30 cellular contexts compared by ENCODE assay signal in genomic region chr3:171439996-171440395, GRCh38.
"Had no signal": no experiment of that assay in that cellular context is flagged by ENCODE, and none has a peak within 500 bp of the region (broad histone marks: within the 10 kb centered on the region; RNA-seq: fewer than 3 reads in every experiment).

No MANE protein-coding gene starts in this region.

- H3K4me1 Mint-ChIP-seq: naive B cell had no signal

- H2AFZ ChIP-seq: parathyroid adenoma had no signal

- H3K27ac ChIP-seq: body of pancreas, cardiac muscle cell, coronary artery, dorsolateral prefrontal cortex, left ventricle myocardium inferior, parathyroid adenoma, psoas muscle, suprapubic skin, tibial artery, upper lobe of right lung, WERI-Rb-1 had no signal

- H3K4me2 ChIP-seq: smooth muscle cell had no signal

- H3K9ac ChIP-seq: parathyroid adenoma had no signal

- H3K9me3 Mint-ChIP-seq: activated CD4-positive, alpha-beta memory T cell treated with anti-CD3 and anti-CD28 coated beads for 36 hours; activated CD4-positive, alpha-beta T cell treated with anti-CD3 and anti-CD28 coated beads, Interleukin-2, amount 10 ng/mL, durations not matched to agents 24 days and 14 days; activated T-helper 2 cell treated with anti-CD3 and anti-CD28 coated beads, Interferon-gamma antibody, Interleukin-2, Interleukin-4, amounts not matched to agents 10 μg/mL and 5 μg/mL and 100 μg/mL, durations not matched to agents 14 hours and 24 hours and 36 hours; naive B cell; neural crest cell; T-helper 1 cell treated with Interleukin-12 subunit alpha and Interleukin-12 subunit beta and Interleukin-4 antibody, amounts not matched to agents 30 μg/mL and 1 μg/mL, for 36 hours had no signal

- H3K9me3 ChIP-seq: body of pancreas, left ventricle myocardium inferior, psoas muscle, suprapubic skin, tibial artery, upper lobe of right lung had no signal

- H3K4me3 Mint-ChIP-seq: activated CD4-positive, alpha-beta memory T cell treated with anti-CD3 and anti-CD28 coated beads for 36 hours; activated CD4-positive, alpha-beta T cell treated with anti-CD3 and anti-CD28 coated beads, Interleukin-2, amount 10 ng/mL, durations not matched to agents 24 days and 14 days; activated naive CD8-positive, alpha-beta T cell; naive B cell; neural crest cell; T-helper 1 cell treated with Interleukin-12 subunit alpha and Interleukin-12 subunit beta and Interleukin-4 antibody, amounts not matched to agents 30 μg/mL and 1 μg/mL, for 36 hours had no signal

- DNase-seq: activated CD4-positive, alpha-beta memory T cell treated with anti-CD3 and anti-CD28 coated beads for 36 hours; activated CD4-positive, CD25-positive, alpha-beta regulatory T cell treated with anti-CD3 and anti-CD28 coated beads, Interleukin-2, amount 50 U/mL, for 72 hours; activated CD8-positive, alpha-beta memory T cell treated with anti-CD3 and anti-CD28 coated beads, Interleukin-2, amount 50 U/mL, for 4 hours; activated T-cell treated with anti-CD3 and anti-CD28 coated beads, Interleukin-2, amount 50 U/mL, for 1 hour; aorta; body of pancreas; dorsolateral prefrontal cortex; effector memory CD4-positive, alpha-beta T cell; left ventricle myocardium inferior; naive B cell; occipital lobe; psoas muscle; stimulated activated CD4-positive, alpha-beta T cell treated with anti-CD3 and anti-CD28 coated beads, Interleukin-15, amount 100 ng/mL, for 24 hours; stimulated activated CD4-positive, alpha-beta T cell treated with anti-CD3 and anti-CD28 coated beads, Interleukin-2, amount 100 ng/mL, for 24 hours; stimulated activated naive CD4-positive, alpha-beta T cell; T1000; tibial artery; upper lobe of right lung; WERI-Rb-1 had no signal

- H3K79me2 ChIP-seq: parathyroid adenoma had no signal

- H3K27ac Mint-ChIP-seq: activated CD4-positive, alpha-beta memory T cell treated with anti-CD3 and anti-CD28 coated beads for 36 hours; activated CD4-positive, alpha-beta T cell treated with anti-CD3 and anti-CD28 coated beads, Interleukin-2, amount 10 ng/mL, durations not matched to agents 24 days and 14 days; activated naive CD8-positive, alpha-beta T cell; activated T-helper 2 cell treated with anti-CD3 and anti-CD28 coated beads, Interferon-gamma antibody, Interleukin-2, Interleukin-4, amounts not matched to agents 10 μg/mL and 5 μg/mL and 100 μg/mL, durations not matched to agents 14 hours and 24 hours and 36 hours; naive B cell; T-helper 1 cell treated with Interleukin-12 subunit alpha and Interleukin-12 subunit beta and Interleukin-4 antibody, amounts not matched to agents 30 μg/mL and 1 μg/mL, for 36 hours had no signal

- H3K4me3 ChIP-seq: body of pancreas, cardiac muscle cell, coronary artery, dorsolateral prefrontal cortex, left ventricle myocardium inferior, lung, psoas muscle, smooth muscle cell, suprapubic skin, tibial artery, upper lobe of right lung had no signal

- ATAC-seq: body of pancreas, psoas muscle had no signal

- H3K36me3 Mint-ChIP-seq: naive B cell had no signal

- H3K27me3 ChIP-seq: body of pancreas, cardiac muscle cell, dorsolateral prefrontal cortex, tibial artery, upper lobe of right lung had no signal

- H3K4me1 ChIP-seq: body of pancreas, suprapubic skin, tibial artery had no signal

- H3K27me3 Mint-ChIP-seq: activated CD4-positive, alpha-beta memory T cell treated with anti-CD3 and anti-CD28 coated beads for 36 hours; activated CD4-positive, alpha-beta T cell treated with anti-CD3 and anti-CD28 coated beads, Interleukin-2, amount 10 ng/mL, durations not matched to agents 24 days and 14 days; activated naive CD8-positive, alpha-beta T cell had no signal

- H3K36me3 ChIP-seq: cardiac muscle cell, left ventricle myocardium inferior, suprapubic skin, tibial artery, upper lobe of right lung, WERI-Rb-1 had no signal
